ENCODE assay signal across 26 cellular contexts in the genomic region with DNA sequence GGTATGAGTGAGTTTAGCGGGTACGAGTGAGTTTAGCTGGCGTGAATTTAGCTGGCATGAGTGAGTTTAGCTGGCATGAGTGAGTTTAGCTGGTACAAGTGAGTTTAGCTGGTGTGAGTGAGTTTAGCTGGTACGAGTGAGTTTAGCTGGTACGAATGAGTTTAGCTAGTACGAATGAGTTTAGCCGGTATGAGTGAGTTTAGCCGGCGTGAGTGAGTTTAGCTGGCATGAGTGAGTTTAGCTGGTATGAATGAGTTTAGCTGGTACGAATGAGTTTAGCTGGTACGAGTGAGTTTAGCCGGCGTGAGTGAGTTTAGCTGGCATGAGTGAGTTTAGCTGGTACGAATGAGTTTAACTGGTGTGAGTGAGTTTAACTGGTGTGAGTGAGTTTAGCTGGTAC. TPM values are rescaled to one million over a fixed set of nuclear protein-coding genes. Genes with fewer than 3 reads are reported as not detected.
DNase-seq lines count a peak whose midpoint lies in the region; ATAC-seq, FAIRE-seq and TF ChIP-seq lines count a peak whose summit lies in the region.
"Had no signal": no experiment of that assay in that cellular context is flagged by ENCODE, and none has a peak within 500 bp of the region (broad histone marks: within the 10 kb centered on the region; RNA-seq: fewer than 3 reads in every experiment).

No MANE protein-coding gene starts in this region.

- H3K4me1 ChIP-seq in H1 (replicated peaks in 1 of 4; ENCODE audit: control insufficient read depth in 3 of 4, insufficient read depth in 4 of 4, low read length in 3 of 4) (no peaks in the 10 kb centered on the region), neuronal stem cell (ENCODE audit: control insufficient read depth in 2 of 2, insufficient read depth in 1 of 2, low read depth in 1 of 2, low read length in 2 of 2) (no peaks in the 10 kb centered on the region), hepatocyte (ENCODE audit: insufficient read depth) (no peaks in the 10 kb centered on the region)
- H3K4me1 ChIP-seq: BE2C, HAP-1 had no signal

- H3K4me3 ChIP-seq in H1 (ENCODE audit: extremely low read depth in 1 of 4, insufficient read depth in 2 of 4, low read depth in 3 of 4, low read length in 4 of 4) (no peak overlapping the region), neuronal stem cell (ENCODE audit: low read length in 2 of 2) (no peak overlapping the region), hepatocyte (no peak overlapping the region)
- H3K4me3 ChIP-seq: A549; BLaER1 treated with 17β-estradiol and CSF1 and Interleukin-3, amounts not matched to agents 10 nM and 100 nM; GM12878; GM23338; HAP-1 had no signal

- CTCF ChIA-PET in H1 (lab: Charles Lee; ENCODE audit: partially characterized antibody), result interaction anchor here (0.6 to 2.2 kb wide), 22 partner anchors 10 to 970 kb away, joined by 3 to 9 read pairs (median 4); no protein-coding TSS in a partner anchor

- H2AFZ ChIP-seq in H1 (ENCODE audit: low read length), result no peak overlapping the region
- H2AFZ ChIP-seq in neuronal stem cell (ENCODE audit: low read length), result no peak overlapping the region
- no peak overlapping the region for H2AFZ ChIP-seq in hepatocyte
- H2AFZ ChIP-seq: GM23338 had no signal

- H2BK15ac ChIP-seq in H1 (ENCODE audit: low read length) (no peak overlapping the region), neuronal stem cell (ENCODE audit: low read length) (no peak overlapping the region)

- H3K9me3 ChIP-seq in H1 (ENCODE audit: insufficient read depth in 2 of 2, low read depth in 1 of 2, low read length in 1 of 2) (peaks cover 0 to 20% of the 10 kb centered on the region in 2 experiments; a peak in 1 of 4 replicates), neuronal stem cell (replicated peaks in 1 of 2; ENCODE audit: control insufficient read depth in 2 of 2, insufficient read depth in 1 of 2, low read depth in 1 of 2, low read length in 2 of 2) (peaks cover 0 to 16% of the 10 kb centered on the region in 2 donors), hepatocyte (ENCODE audit: low read depth) (no peaks in the 10 kb centered on the region)
- H3K9me3 ChIP-seq: A549, BE2C had no signal

- H2BK120ac ChIP-seq in H1 (replicated peaks; ENCODE audit: low read depth, low read length) (no peak overlapping the region), neuronal stem cell (ENCODE audit: low read depth, low read length) (no peak overlapping the region)

- no peak for TF ChIP-seq RAD21 in H1 (IDR thresholded peaks at IDR 0.05 in 1 of 2, conservative IDR thresholded peaks at IDR 0.05 in 1 of 2; ENCODE audit: low read depth in 2 of 2, low read length in 2 of 2)

- TF ChIP-seq CTCF in H1 (IDR thresholded peaks at IDR 0.05; ENCODE audit: control extremely low read depth in 1 of 3, insufficient read depth in 1 of 3, low read depth in 1 of 3, low read length in 3 of 3), result no peak
- TF ChIP-seq CTCF in hepatocyte (IDR thresholded peaks at IDR 0.05; ENCODE audit: poor library complexity), result no peak

- H3K9me2 ChIP-seq in hepatocyte (replicated peaks; ENCODE audit: insufficient read depth), result no peaks in the 10 kb centered on the region

- no peaks in the 10 kb centered on the region for H4K20me1 ChIP-seq in H1 (replicated peaks in 1 of 2; ENCODE audit: control insufficient read depth in 1 of 2, insufficient read depth in 2 of 2, low read length in 2 of 2)
- no peaks in the 10 kb centered on the region for H4K20me1 ChIP-seq in hepatocyte (ENCODE audit: insufficient read depth, poor library complexity, severe bottlenecking)

- H3K4ac ChIP-seq in H1 (replicated peaks; ENCODE audit: insufficient read length, low read depth, low read length), result peak overlapping the region; percentile 38
- H3K4ac ChIP-seq in neuronal stem cell (ENCODE audit: low read length), result no peak overlapping the region

- H3K23ac ChIP-seq in H1 (ENCODE audit: insufficient read length) (no peak overlapping the region), neuronal stem cell (ENCODE audit: low read depth, low read length, poor library complexity) (no peak overlapping the region)

- no peak overlapping the region for H3K27ac Mint-ChIP-seq in stimulated activated naive CD8-positive, alpha-beta T cell treated with anti-CD3 and anti-CD28 coated beads, Interleukin-15, amount 100 ng/mL, for 72 hours
- H3K27ac Mint-ChIP-seq: CD14-positive monocyte; CD4-positive, alpha-beta T cell; GM23338 had no signal

- no peak overlapping the region for H4K5ac ChIP-seq in H1 (ENCODE audit: insufficient read length, low read depth, low read length)

- H2BK12ac ChIP-seq in H1 (ENCODE audit: low read depth, low read length) (no peak overlapping the region), neuronal stem cell (ENCODE audit: low read length) (no peak overlapping the region)

- H3K14ac ChIP-seq in H1 (ENCODE audit: insufficient read length) (no peak overlapping the region), neuronal stem cell (ENCODE audit: low read length) (no peak overlapping the region)

- H4K8ac ChIP-seq in H1 (ENCODE audit: extremely low read depth, insufficient read depth, low read length) (no peak overlapping the region), neuronal stem cell (ENCODE audit: low read depth, low read length) (no peak overlapping the region)

- peaks cover 8% of the 10 kb centered on the region for H3K4me1 Mint-ChIP-seq in stimulated activated naive CD8-positive, alpha-beta T cell treated with anti-CD3 and anti-CD28 coated beads, Interleukin-15, amount 100 ng/mL, for 72 hours
- H3K4me1 Mint-ChIP-seq: CD14-positive monocyte had no signal

- POLR2A ChIA-PET in H1 (lab: Charles Lee; ENCODE audit: partially characterized antibody), result interaction anchor here (1.2 kb wide), 1 partner anchor 267 kb away, joined by 4 read pairs; no protein-coding TSS in a partner anchor

- TF ChIP-seq POLR2A in GM12891 (IDR thresholded peaks at IDR 0.05; ENCODE audit: low read depth, low read length) (no peak), H1 (IDR thresholded peaks at IDR 0.05; ENCODE audit: control extremely low read depth in 1 of 2, low read depth in 2 of 2, low read length in 2 of 2) (no peak)

- no peak overlapping the region for H3K4me2 ChIP-seq in H1 (ENCODE audit: insufficient read depth in 1 of 2, low read depth in 2 of 2, low read length in 2 of 2)
- H3K4me2 ChIP-seq in neuronal stem cell (ENCODE audit: insufficient read depth, low read length, poor library complexity, severe bottlenecking), result no peak overlapping the region
- H3K4me2 ChIP-seq in hepatocyte, result no peak overlapping the region
- H3K4me2 ChIP-seq: A549; BLaER1 treated with 17β-estradiol and CSF1 and Interleukin-3, amounts not matched to agents 10 nM and 100 nM; GM23338 had no signal

- 0 out of 2 replicates have a peak, but pooled peaks cover 2% of the 10 kb centered on the region for H3K23me2 ChIP-seq in H1 (ENCODE audit: low read depth, low read length)

- H3K27me3 ChIP-seq in H1 (replicated peaks in 1 of 4; ENCODE audit: control insufficient read depth in 3 of 4, extremely low read depth in 1 of 4, insufficient read depth in 3 of 4, low read length in 3 of 4) (no peaks in the 10 kb centered on the region), neuronal stem cell (ENCODE audit: control insufficient read depth in 3 of 3, insufficient read depth in 3 of 3, low read depth in 1 of 3, low read length in 3 of 3) (no peaks in the 10 kb centered on the region), hepatocyte (no peaks in the 10 kb centered on the region)
- H3K27me3 ChIP-seq: BE2C had no signal

- no peak overlapping the region for H2BK20ac ChIP-seq in H1 (ENCODE audit: low read length)

- H3K18ac ChIP-seq in H1 (ENCODE audit: extremely low read depth, low read length) (no peak overlapping the region), neuronal stem cell (ENCODE audit: low read length) (no peak overlapping the region)

- H3K4me3 Mint-ChIP-seq in stimulated activated naive CD8-positive, alpha-beta T cell treated with anti-CD3 and anti-CD28 coated beads, Interleukin-15, amount 100 ng/mL, for 72 hours, result no peak overlapping the region
- H3K4me3 Mint-ChIP-seq: CD14-positive monocyte; CD4-positive, alpha-beta T cell; CD8-positive, alpha-beta memory T cell; GM23338 had no signal

- 90% methylated on average over 14 of the region's 14 CpGs; no CpG with 5 or more reads in 1 of the 2 experiments for WGBS in H1 (ENCODE audit: extremely low coverage in 1 of 2, insufficient coverage in 1 of 2, insufficient read length in 1 of 2, insufficient replicate concordance in 2 of 2, low coverage in 1 of 2, low lambda C conversion rate in 2 of 2, missing lambda C conversion rate in 1 of 2), 2 experiments
- WGBS in neuronal stem cell (ENCODE audit: extremely low coverage in 2 of 2, insufficient read length in 2 of 2, insufficient replicate concordance in 1 of 2), 2 donors, result 100% methylated on average over 1 of the region's 14 CpGs; no CpG with 5 or more reads in 1 of the 2 donors
- whole genome bisulfite sequencing in hepatocyte (ENCODE audit: low lambda C conversion rate, missing lambda C conversion rate), result 98% methylated on average over 14 of the region's 14 CpGs

- no peak overlapping the region for H3K56ac ChIP-seq in H1 (replicated peaks; ENCODE audit: insufficient read length, low read depth, low read length)

- no peaks in the 10 kb centered on the region for H3K27me3 Mint-ChIP-seq in stimulated activated naive CD8-positive, alpha-beta T cell treated with anti-CD3 and anti-CD28 coated beads, Interleukin-15, amount 100 ng/mL, for 72 hours
- H3K27me3 Mint-ChIP-seq: CD4-positive, alpha-beta T cell; CD8-positive, alpha-beta memory T cell had no signal

- no peak for ATAC-seq in stimulated activated naive CD8-positive, alpha-beta T cell treated with anti-CD3 and anti-CD28 coated beads, Interleukin-15, amount 100 ng/mL, for 72 hours
- no peak for ATAC-seq in GM19452 (IDR thresholded peaks at IDR 0.05; ENCODE audit: unreplicated experiment)
- ATAC-seq: A549, GM12878, GM23338 had no signal

- H2AK5ac ChIP-seq in H1 (ENCODE audit: low read depth, low read length) (no peak overlapping the region), neuronal stem cell (ENCODE audit: low read depth, low read length) (no peak overlapping the region)

- no peaks in the 10 kb centered on the region for H3K36me3 ChIP-seq in H1 (ENCODE audit: control insufficient read depth in 2 of 4, insufficient read depth in 4 of 4, low read length in 3 of 4)
- no peaks in the 10 kb centered on the region for H3K36me3 ChIP-seq in neuronal stem cell (replicated peaks in 1 of 2; ENCODE audit: control insufficient read depth in 2 of 2, insufficient read depth in 2 of 2, low read length in 2 of 2)
- no peaks in the 10 kb centered on the region for H3K36me3 ChIP-seq in hepatocyte (replicated peaks; ENCODE audit: insufficient read depth, low read depth)
- H3K36me3 ChIP-seq: BE2C, HAP-1 had no signal

- FAIRE-seq in GM12891 (lab: Jason Lieb, UNC) (peak; percentile 45), HTR-8/SVneo (lab: Jason Lieb, UNC) (peak; percentile 42), H1 (lab: Jason Lieb, UNC) (no peak)
- FAIRE-seq: A549, D721Med, GM19239, H54 had no signal

- H3K79me1 ChIP-seq in H1 (ENCODE audit: low read depth, low read length), result peaks cover 2% of the 10 kb centered on the region
- H3K79me1 ChIP-seq in neuronal stem cell (ENCODE audit: low read depth, low read length), result no peaks in the 10 kb centered on the region

- H3K79me2 ChIP-seq in H1 (ENCODE audit: control insufficient read depth in 1 of 2, insufficient read depth in 2 of 2, low read length in 2 of 2) (no peaks in the 10 kb centered on the region), hepatocyte (no peaks in the 10 kb centered on the region)

- H4K91ac ChIP-seq in H1 (replicated peaks; ENCODE audit: insufficient read length, low read length) (no peak overlapping the region), neuronal stem cell (ENCODE audit: low read depth, low read length, poor library complexity) (no peak overlapping the region)

- H3K9ac ChIP-seq in H1 (replicated peaks in 1 of 4; ENCODE audit: extremely low read depth in 1 of 4, low read depth in 3 of 4, low read length in 3 of 4) (no peak overlapping the region), neuronal stem cell (ENCODE audit: low read depth, low read length, poor library complexity) (peak overlapping the region; percentile 12)
- H3K9ac ChIP-seq: BLaER1 treated with 17β-estradiol and CSF1 and Interleukin-3, amounts not matched to agents 10 nM and 100 nM had no signal

- no peak for TF ChIP-seq EP300 in H1 (IDR thresholded peaks at IDR 0.05; ENCODE audit: borderline replicate concordance in 1 of 2, low read depth in 2 of 2, low read length in 2 of 2)

- H3K27ac ChIP-seq in H1 (ENCODE audit: low read depth, low read length), result no peak overlapping the region
- no peak overlapping the region for H3K27ac ChIP-seq in neuronal stem cell (replicated peaks; ENCODE audit: low read length)
- no peak overlapping the region for H3K27ac ChIP-seq in hepatocyte
- H3K27ac ChIP-seq: A549; BLaER1 treated with 17β-estradiol and CSF1 and Interleukin-3, amounts not matched to agents 10 nM and 100 nM had no signal

- no peaks in the 10 kb centered on the region for H3K9me3 Mint-ChIP-seq in stimulated activated naive CD8-positive, alpha-beta T cell treated with anti-CD3 and anti-CD28 coated beads, Interleukin-15, amount 100 ng/mL, for 72 hours
- H3K9me3 Mint-ChIP-seq: CD4-positive, alpha-beta T cell; CD8-positive, alpha-beta memory T cell had no signal

- DNase-seq in GM12891 (ENCODE audit: insufficient read length, low spot score), result no peak
- DNase-seq in HTR-8/SVneo (ENCODE audit: insufficient read length, low spot score), result no peak
- no peak for DNase-seq in H1 (ENCODE audit: low read depth in 1 of 2, low spot score in 2 of 2)
- no peak for DNase-seq in neuronal stem cell (ENCODE audit: low spot score)
- DNase-seq in stimulated activated naive CD8-positive, alpha-beta T cell treated with anti-CD3 and anti-CD28 coated beads, Interleukin-15, amount 100 ng/mL, for 72 hours, result no peak
- no peak for DNase-seq in stimulated activated CD4-positive, alpha-beta T cell treated with anti-CD3 and anti-CD28 coated beads, Interleukin-2, amount 100 ng/mL, for 24 hours
- DNase-seq in hepatocyte (ENCODE audit: low spot score), result no peak
- DNase-seq: ACHN; AML-193; BE2C; CD4-positive, alpha-beta T cell; CD8-positive, alpha-beta memory T cell; DMS 273 treated with DMSO at 0.1 percent for 48 hours; DMS79; EL; GDM1 had no signal

- H2BK5ac ChIP-seq in H1 (ENCODE audit: low read depth, low read length) (no peak overlapping the region), neuronal stem cell (ENCODE audit: low read length) (no peak overlapping the region)

RNA-seq across cellular contexts. Expression of a gene that starts 41.0 kb away (rescaled TPM):
- polyA plus RNA-seq in GM12891 (2012; ENCODE audit: low read depth, missing spikeins), result 1.3 TPM
- total RNA-seq in H1 (2021; fragmentation: NEBNext Ultra II Directional; extraction: Animal tissue kit (Norgen Biotek cat#: 25700)), result 0.47 and 0.57 TPM in 2 replicates
- 0.35 and 0.36 TPM in 2 replicates for polyA plus RNA-seq in H1 (2011; rRNA removed)
- polyA plus RNA-seq in H1 (2011; cell fraction: cytosol; rRNA removed), result 0.35 TPM
- 2.7 TPM for polyA plus RNA-seq in H1 (2011; cell fraction: nucleus; rRNA removed)
- 0.48 to 1.3 TPM (median 0.82 TPM) in 4 replicates for polyA plus RNA-seq in H1 (2012, experiment 1 of 2)
- polyA plus RNA-seq in H1 (2012, experiment 2 of 2), result 0.24 TPM
- polyA plus RNA-seq in H1 (2013, experiment 1 of 2), result 0.22 TPM
- polyA plus RNA-seq in H1 (2013, experiment 2 of 2), result 0.17 TPM
- 0.38 and 0.54 TPM in 2 replicates for polyA minus RNA-seq in H1 (2011; rRNA and poly(A)+ RNA removed)
- polyA minus RNA-seq in H1 (2011; cell fraction: cytosol; rRNA and poly(A)+ RNA removed), result not detected
- polyA minus RNA-seq in H1 (2011; cell fraction: nucleus; rRNA and poly(A)+ RNA removed), result 0.80 TPM
- polyA plus RNA-seq in neuronal stem cell (2013, experiment 1 of 2), result 0.38 TPM
- 0.29 TPM for polyA plus RNA-seq in neuronal stem cell (2013, experiment 2 of 2)
- total RNA-seq in hepatocyte, result 0.56 and 0.77 TPM in 2 replicates
- 0.62 and 2.0 TPM in 2 replicates for polyA plus RNA-seq in hepatocyte

RNA-seq across cellular contexts. Expression of a gene that starts 42.5 kb away (rescaled TPM):
- polyA plus RNA-seq in GM12891 (2012; ENCODE audit: low read depth, missing spikeins), result 43.6 TPM
- 47.2 and 49.4 TPM in 2 replicates for total RNA-seq in H1 (2021; fragmentation: NEBNext Ultra II Directional; extraction: Animal tissue kit (Norgen Biotek cat#: 25700))
- polyA plus RNA-seq in H1 (2011; rRNA removed) (58.1 and 79.3 TPM in 2 replicates), hepatocyte (86.0 and 94.5 TPM in 2 replicates)
- 54.3 TPM for polyA plus RNA-seq in H1 (2011; cell fraction: cytosol; rRNA removed)
- 39.5 TPM for polyA plus RNA-seq in H1 (2011; cell fraction: nucleus; rRNA removed)
- polyA plus RNA-seq in H1 (2012, experiment 1 of 2), result 30.4 to 55.6 TPM (median 46.9 TPM) in 4 replicates
- polyA plus RNA-seq in H1 (2012, experiment 2 of 2), result 38.3 TPM
- polyA plus RNA-seq in H1 (2013, experiment 1 of 2), result 43.5 TPM
- 42.5 TPM for polyA plus RNA-seq in H1 (2013, experiment 2 of 2)
- 2.4 and 2.7 TPM in 2 replicates for polyA minus RNA-seq in H1 (2011; rRNA and poly(A)+ RNA removed)
- polyA minus RNA-seq in H1 (2011; cell fraction: cytosol; rRNA and poly(A)+ RNA removed), result 15.5 TPM
- polyA minus RNA-seq in H1 (2011; cell fraction: nucleus; rRNA and poly(A)+ RNA removed), result 10.0 TPM
- 39.7 TPM for polyA plus RNA-seq in neuronal stem cell (2013, experiment 1 of 2)
- 37.4 TPM for polyA plus RNA-seq in neuronal stem cell (2013, experiment 2 of 2)
- 34.7 and 36.6 TPM in 2 replicates for total RNA-seq in hepatocyte

RNA-seq across cellular contexts. Expression of a gene that starts 50.1 kb away (rescaled TPM):
- polyA plus RNA-seq in GM12891 (2012; ENCODE audit: low read depth, missing spikeins), result 18.6 TPM
- 55.5 and 56.7 TPM in 2 replicates for total RNA-seq in H1 (2021; fragmentation: NEBNext Ultra II Directional; extraction: Animal tissue kit (Norgen Biotek cat#: 25700))
- polyA plus RNA-seq in H1 (2011; rRNA removed) (65.1 and 90.8 TPM in 2 replicates), hepatocyte (51.6 and 54.7 TPM in 2 replicates)
- polyA plus RNA-seq in H1 (2011; cell fraction: cytosol; rRNA removed), result 65.8 TPM
- 223 TPM for polyA plus RNA-seq in H1 (2011; cell fraction: nucleus; rRNA removed)
- polyA plus RNA-seq in H1 (2012, experiment 1 of 2), result 31.7 to 60.6 TPM (median 47.9 TPM) in 4 replicates
- 42.0 TPM for polyA plus RNA-seq in H1 (2012, experiment 2 of 2)
- polyA plus RNA-seq in H1 (2013, experiment 1 of 2), result 39.5 TPM
- polyA plus RNA-seq in H1 (2013, experiment 2 of 2), result 37.5 TPM
- polyA minus RNA-seq in H1 (2011; rRNA and poly(A)+ RNA removed), result 23.1 and 28.8 TPM in 2 replicates
- polyA minus RNA-seq in H1 (2011; cell fraction: cytosol; rRNA and poly(A)+ RNA removed), result 32.0 TPM
- polyA minus RNA-seq in H1 (2011; cell fraction: nucleus; rRNA and poly(A)+ RNA removed), result 41.2 TPM
- 46.8 TPM for polyA plus RNA-seq in neuronal stem cell (2013, experiment 1 of 2)
- 45.0 TPM for polyA plus RNA-seq in neuronal stem cell (2013, experiment 2 of 2)
- 37.2 and 39.5 TPM in 2 replicates for total RNA-seq in hepatocyte
